ENCODE assay signal across 12 cellular contexts in genomic region chr19:46133777-46134231, GRCh38. TPM values are rescaled to one million over a fixed set of nuclear protein-coding genes. Genes with fewer than 3 reads are reported as not detected.
A peak's percentile ranks its signal among the peaks of the same experiment; 100 is the strongest.
DNase-seq lines count a peak whose midpoint lies in the region; ATAC-seq, FAIRE-seq and TF ChIP-seq lines count a peak whose summit lies in the region.
"Had no signal": no experiment of that assay in that cellular context is flagged by ENCODE, and none has a peak within 500 bp of the region (broad histone marks: within the 10 kb centered on the region; RNA-seq: fewer than 3 reads in every experiment).

No MANE protein-coding gene starts in this region.

- TF ChIP-seq CTCF in breast epithelium (IDR thresholded peaks at IDR 0.05) (no peak), left lung (IDR thresholded peaks at IDR 0.05) (no peak)

- ATAC-seq in left lung (no peak), GM18868 (IDR thresholded peaks at IDR 0.05; ENCODE audit: unreplicated experiment) (no peak)

- H3K9me3 ChIP-seq in breast epithelium (no peaks in the 10 kb centered on the region), left lung (no peaks in the 10 kb centered on the region), stomach smooth muscle (ENCODE audit: control insufficient read depth in 2 of 2, low read length in 2 of 2) (peaks cover 0 to 3% of the 10 kb centered on the region in 2 donors)

- H3K27ac ChIP-seq in breast epithelium (peak overlapping the region; percentile 89 to 92), left lung (peak overlapping the region; percentile 61 to 65), stomach smooth muscle (ENCODE audit: low read length) (peak overlapping the region; percentile 67)

- no peak for FAIRE-seq in RCC 7860 (lab: Jason Lieb, UNC)

- no peaks in the 10 kb centered on the region for H3K4me1 ChIP-seq in breast epithelium
- peaks cover 5 to 7% of the 10 kb centered on the region in 2 donors for H3K4me1 ChIP-seq in left lung
- H3K4me1 ChIP-seq in stomach smooth muscle (ENCODE audit: control insufficient read depth, insufficient read depth, low read length), result peaks cover 16% of the 10 kb centered on the region

- no peak for TF ChIP-seq RAD21 in Ishikawa (IDR thresholded peaks at IDR 0.05; ENCODE audit: low read depth)

- TF ChIP-seq POLR2A in breast epithelium (IDR thresholded peaks at IDR 0.05), result no peak

- H3K9ac ChIP-seq in stomach smooth muscle (ENCODE audit: low read length in 2 of 2), result peak overlapping the region in 1 of 2 donors; percentile 50

- DNase-seq in breast epithelium (ENCODE audit: low spot score in 2 of 2) (no peak), left lung (no peak), NCI-H1694 (lab: John Stamatoyannopoulos, UW) (no peak), RCC 7860 (ENCODE audit: low spot score) (no peak), islet precursor cell (no peak)
- DNase-seq: immature natural killer cell; stimulated activated CD4-positive, alpha-beta T cell treated with anti-CD3 and anti-CD28 coated beads, Interleukin-2, amount 100 ng/mL, for 48 hours had no signal

- H3K4me3 ChIP-seq in breast epithelium (no peak overlapping the region), left lung (no peak overlapping the region), stomach smooth muscle (ENCODE audit: low read length in 2 of 2) (no peak overlapping the region)

- H3K27me3 ChIP-seq in breast epithelium (no peaks in the 10 kb centered on the region), left lung (peaks cover 0 to 4% of the 10 kb centered on the region in 2 donors), stomach smooth muscle (ENCODE audit: control insufficient read depth in 1 of 2, insufficient read depth in 2 of 2, low read length in 2 of 2) (no peaks in the 10 kb centered on the region)

- H3K36me3 ChIP-seq in breast epithelium, result no peaks in the 10 kb centered on the region
- H3K36me3 ChIP-seq in left lung, result no peaks in the 10 kb centered on the region
- H3K36me3 ChIP-seq in stomach smooth muscle (ENCODE audit: control insufficient read depth in 2 of 2, insufficient read depth in 2 of 2, low read length in 2 of 2), result no peaks in the 10 kb centered on the region

- intact Hi-C loops in breast epithelium (cut with DNase I; ENCODE audit: low total_unique reads), result no loop called here
- intact Hi-C loops in left lung (cut with DNase I), result no loop called here

- no peak for TF ChIP-seq EP300 in Ishikawa (IDR thresholded peaks at IDR 0.05; ENCODE audit: borderline replicate concordance)

TF ChIP-seq in Ishikawa, 13 proteins besides CTCF, POLR2A, EP300 and RAD21:
- no peak for TF ChIP-seq REST (IDR thresholded peaks at IDR 0.05; ENCODE audit: low read depth)
- TF ChIP-seq MAX (IDR thresholded peaks at IDR 0.05), result 0 out of 2 replicates have a peak, but pooled peaks have one; percentile 17

RNA-seq across cellular contexts. Expression of gene IGFL3, which starts 9.3 kb away (rescaled TPM):
- not detected for total RNA-seq in breast epithelium
- not detected for total RNA-seq in left lung
- total RNA-seq: bronchial epithelial cell, RPMI7951 had no signal

RNA-seq across cellular contexts. Expression of gene IGFL2, which starts 14.2 kb away (rescaled TPM):
- total RNA-seq in breast epithelium, result not detected
- total RNA-seq in left lung, result 1 to 10 TPM in 1 of 2 donors, not detected in 1; 1.8 TPM
- total RNA-seq: bronchial epithelial cell, RPMI7951 had no signal
